Comparison of ENCODE assay signal across 8 cellular contexts in genomic region chr14:106845286-106846087, GRCh38.
DNase-seq lines count a peak whose midpoint lies in the region; ATAC-seq and FAIRE-seq lines count a peak whose summit lies in the region.

No MANE protein-coding gene starts in this region.

- DNase-seq in GM18507 (ENCODE audit: extremely low spot score, insufficient read length, low read depth) (no peak), NOMO-1 treated with DMSO at 0.1 percent for 48 hours (lab: John Stamatoyannopoulos, UW; ENCODE audit: unreplicated experiment) (peak; percentile 21), NCI-H226 (no peak), iPS-NIHi7 (ENCODE audit: extremely low spot score) (no peak), HTR-8/SVneo (ENCODE audit: insufficient read length, low spot score) (no peak)
- peak; percentile 61 for DNase-seq in activated naive CD8-positive, alpha-beta T cell treated with anti-CD3 and anti-CD28 coated beads for 36 hours
- peak; percentile 15 to 77 (median 52) for DNase-seq in naive thymus-derived CD8-positive, alpha-beta T cell

- H3K36me3 Mint-ChIP-seq in activated naive CD8-positive, alpha-beta T cell treated with anti-CD3 and anti-CD28 coated beads for 36 hours = no peaks in the 10 kb centered on the region
- no peaks in the 10 kb centered on the region for H3K36me3 Mint-ChIP-seq in naive thymus-derived CD8-positive, alpha-beta T cell

- H3K4me3 Mint-ChIP-seq in activated naive CD8-positive, alpha-beta T cell treated with anti-CD3 and anti-CD28 coated beads for 36 hours = peak overlapping the region; percentile 87
- peak overlapping the region; percentile 89 to 100 (median 98) for H3K4me3 Mint-ChIP-seq in naive thymus-derived CD8-positive, alpha-beta T cell

- FAIRE-seq in GM18507 (lab: Jason Lieb, UNC) (peak; percentile 97), HTR-8/SVneo (lab: Jason Lieb, UNC) (no peak)

- ATAC-seq in HG02970 (IDR thresholded peaks at IDR 0.05; ENCODE audit: low FRiP score, unreplicated experiment) = peak; percentile 39
- peak; percentile 48 to 56 for ATAC-seq in naive thymus-derived CD8-positive, alpha-beta T cell

- H3K4me1 Mint-ChIP-seq in activated naive CD8-positive, alpha-beta T cell treated with anti-CD3 and anti-CD28 coated beads for 36 hours = peaks cover 36% of the 10 kb centered on the region
- peaks cover 25 to 74% (median 47%) of the 10 kb centered on the region in 4 donors for H3K4me1 Mint-ChIP-seq in naive thymus-derived CD8-positive, alpha-beta T cell

- no peaks in the 10 kb centered on the region for H3K9me3 Mint-ChIP-seq in activated naive CD8-positive, alpha-beta T cell treated with anti-CD3 and anti-CD28 coated beads for 36 hours
- no peaks in the 10 kb centered on the region for H3K9me3 Mint-ChIP-seq in naive thymus-derived CD8-positive, alpha-beta T cell

- POLR2A ChIA-PET in naive thymus-derived CD8-positive, alpha-beta T cell (lab: Charles Lee) = no interaction called here

- H3K27me3 Mint-ChIP-seq in activated naive CD8-positive, alpha-beta T cell treated with anti-CD3 and anti-CD28 coated beads for 36 hours = no peaks in the 10 kb centered on the region
- no peaks in the 10 kb centered on the region for H3K27me3 Mint-ChIP-seq in naive thymus-derived CD8-positive, alpha-beta T cell

- peak overlapping the region; percentile 60 for H3K27ac Mint-ChIP-seq in activated naive CD8-positive, alpha-beta T cell treated with anti-CD3 and anti-CD28 coated beads for 36 hours
- H3K27ac Mint-ChIP-seq in naive thymus-derived CD8-positive, alpha-beta T cell = peak overlapping the region; percentile 47 to 98 (median 92)

Comparison
In these comparisons a context has a peak if more than half of its experiments do, and no peak if none do; other contexts are left out.
1. DNase-seq: peak in NOMO-1 treated with DMSO at 0.1 percent for 48 hours (single experiment), activated naive CD8-positive, alpha-beta T cell treated with anti-CD3 and anti-CD28 coated beads for 36 hours (single experiment) and naive thymus-derived CD8-positive, alpha-beta T cell (10 of 10); none in GM18507 (single experiment), NCI-H226 (single experiment), iPS-NIHi7 (single experiment) and HTR-8/SVneo (single experiment).